Comparison of ENCODE assay signal across 20 cellular contexts in the genomic region with DNA sequence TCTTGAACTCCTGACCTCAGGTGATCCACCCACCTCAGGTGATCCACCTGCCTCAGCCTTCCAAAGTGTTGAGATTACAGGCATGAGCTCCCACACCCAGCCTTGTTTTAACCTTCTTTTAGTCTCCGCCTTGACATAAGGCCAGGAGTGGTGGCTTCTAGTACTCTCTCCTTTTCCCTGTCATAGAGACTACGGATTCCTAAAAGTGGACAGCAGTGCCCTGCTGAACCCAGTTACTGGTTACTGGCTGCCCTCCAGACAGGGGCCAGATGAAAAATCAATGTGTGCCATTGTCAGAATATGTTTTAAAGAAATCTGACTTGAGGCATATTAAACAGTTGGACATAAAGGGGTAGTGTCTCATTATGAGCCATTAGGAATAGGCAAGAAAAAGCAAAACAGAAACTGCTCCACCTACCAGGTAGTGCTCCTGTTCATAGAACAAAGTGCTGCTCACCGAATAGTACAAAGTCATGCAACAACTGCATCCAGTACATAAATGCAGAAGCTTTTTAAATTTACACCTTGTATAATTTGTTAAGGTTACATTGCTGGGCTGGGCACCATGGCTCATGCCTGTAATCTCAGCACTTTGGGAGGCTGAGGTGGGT.
"Had no signal": no experiment of that assay in that cellular context is flagged by ENCODE, and none has a peak within 500 bp of the region (broad histone marks: within the 10 kb centered on the region; RNA-seq: fewer than 3 reads in every experiment).

No MANE protein-coding gene starts in this region.

- H3K4me3 ChIP-seq: dorsolateral prefrontal cortex, esophagus muscularis mucosa, left lung, lower lobe of right lung, pancreas, stomach, thyroid gland had no signal

- H3K27me3 ChIP-seq: dorsolateral prefrontal cortex, esophagus muscularis mucosa, foreskin keratinocyte, left lung, pancreas, stomach, thyroid gland had no signal

- H3K36me3 ChIP-seq: pancreas, thyroid gland had no signal

- H3K9me3 ChIP-seq: esophagus muscularis mucosa, left lung, lower lobe of right lung, pancreas, stomach, thyroid gland had no signal

- DNase-seq: dorsolateral prefrontal cortex; effector CD8-positive, alpha-beta T cell; endodermal cell; foreskin keratinocyte; kidney; left lung; lower lobe of right lung; natural killer cell; occipital lobe; pancreas; retina; stimulated activated CD4-positive, alpha-beta T cell treated with anti-CD3 and anti-CD28 coated beads, Interleukin-2, amount 100 ng/mL, for 24 hours; stimulated activated CD4-positive, alpha-beta T cell treated with anti-CD3 and anti-CD28 coated beads, Interleukin-4, amount 100 ng/mL, for 24 hours; stimulated activated naive CD4-positive, alpha-beta T cell treated with Interleukin-2 at 50 U/mL for 16 hours; stomach; thyroid gland; trophoblast cell had no signal

- H3K4me1 ChIP-seq: esophagus muscularis mucosa, foreskin keratinocyte, lower lobe of right lung, pancreas, thyroid gland had no signal

- H3K27ac ChIP-seq: dorsolateral prefrontal cortex, esophagus muscularis mucosa, foreskin keratinocyte, left lung, lower lobe of right lung, pancreas, stomach, thyroid gland had no signal

- ATAC-seq: foreskin keratinocyte; left lung; lower lobe of right lung; natural killer cell; pancreas; sciatic nerve; stimulated activated effector memory CD8-positive, alpha-beta T cell treated with anti-CD3 and anti-CD28 coated beads, Interleukin-12 subunit alpha, Interleukin-12 subunit beta, amount 100 ng/mL, for 72 hours had no signal
